ENCODE assay signal across 8 cellular contexts in the genomic region with DNA sequence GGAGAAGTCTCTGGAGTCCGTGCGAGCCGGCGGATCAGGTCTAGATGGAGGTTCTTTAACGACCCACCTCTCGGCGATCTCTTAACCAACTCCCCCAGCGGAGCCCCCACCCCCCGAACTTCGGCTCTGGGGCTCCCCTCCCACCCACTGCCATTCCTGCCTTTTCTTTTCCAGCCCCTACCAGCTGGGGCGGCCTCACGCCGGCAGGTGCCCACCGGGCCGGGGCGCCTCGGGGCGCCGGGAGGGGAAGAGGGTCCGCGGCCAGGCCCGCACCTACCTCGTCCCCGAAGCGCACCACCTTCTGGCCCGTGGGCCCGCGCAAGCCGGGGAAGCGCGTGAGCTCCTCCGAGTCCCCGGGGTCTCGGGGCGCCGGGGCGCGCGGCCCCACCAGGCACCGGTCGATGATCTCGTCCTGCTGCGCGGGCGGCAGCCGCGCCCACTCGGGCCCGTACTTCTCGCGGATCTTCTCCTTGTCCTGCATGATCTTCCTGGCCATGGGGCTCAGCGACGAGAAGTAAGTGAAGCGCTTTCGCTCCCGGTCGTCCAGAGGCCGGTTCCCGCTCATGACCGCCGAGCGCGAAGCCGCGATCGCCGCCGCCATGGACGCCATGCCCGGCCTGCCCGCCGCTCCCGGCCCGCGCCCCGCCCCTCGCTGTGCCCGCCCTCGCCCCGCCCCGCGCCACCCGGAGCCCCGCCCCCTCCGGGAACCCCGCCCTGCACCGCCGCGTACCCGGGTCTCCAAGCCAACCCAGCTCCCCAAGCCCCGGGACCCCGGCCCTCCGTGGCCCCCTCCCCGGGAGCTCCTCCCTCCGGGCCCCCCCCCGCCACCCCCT. TPM values are rescaled to one million over a fixed set of nuclear protein-coding genes. Genes with fewer than 3 reads are reported as not detected.
DNase-seq lines count a peak whose midpoint lies in the region; ATAC-seq, FAIRE-seq and TF ChIP-seq lines count a peak whose summit lies in the region.

TSS of gene C1orf198 (minus strand) at position 619 of the 833 bp plus-strand sequence. CDS start at position 610, 9 bp downstream.

- no peaks in the 10 kb centered on the region for H3K9me3 Mint-ChIP-seq in activated CD8-positive, alpha-beta memory T cell treated with anti-CD3 and anti-CD28 coated beads, Interleukin-2, amount 10 ng/mL, durations not matched to agents 7 days and 5 days (ENCODE audit: low read depth)
- no peaks in the 10 kb centered on the region for H3K9me3 Mint-ChIP-seq in endodermal cell

- peak within 1 kb of the TSS; percentile 91 for H3K9ac ChIP-seq in endodermal cell (ENCODE audit: extremely low read depth, low read length, poor library complexity, severe bottlenecking)

- peak within 1 kb of the TSS; percentile 98 for H3K27ac ChIP-seq in endodermal cell (ENCODE audit: low read depth, low read length)

- ATAC-seq in HG03025 (IDR thresholded peaks at IDR 0.05; ENCODE audit: low FRiP score, unreplicated experiment): peak; percentile 80
- ATAC-seq in activated CD8-positive, alpha-beta memory T cell treated with anti-CD3 and anti-CD28 coated beads, Interleukin-2, amount 10 ng/mL, durations not matched to agents 7 days and 5 days: peak; percentile 94

- no peaks in the 10 kb centered on the region for H3K4me1 ChIP-seq in endodermal cell (ENCODE audit: control insufficient read depth, insufficient read depth, low read length)
- peaks cover 16% of the 10 kb centered on the region for H3K4me1 ChIP-seq in mononuclear cell (ENCODE audit: insufficient read depth, low read length)

- TF ChIP-seq CTCF in endodermal cell (conservative IDR thresholded peaks at IDR 0.05): no peak

- CTCF ChIA-PET in activated CD8-positive, alpha-beta memory T cell treated with anti-CD3 and anti-CD28 coated beads, Interleukin-2, amount 10 ng/mL, durations not matched to agents 7 days and 5 days (lab: Charles Lee): no interaction called here

- no peaks in the 10 kb centered on the region for H3K36me3 ChIP-seq in endodermal cell (ENCODE audit: control insufficient read depth, insufficient read depth, low read length)

- no peaks in the 10 kb centered on the region for H3K36me3 Mint-ChIP-seq in activated CD8-positive, alpha-beta memory T cell treated with anti-CD3 and anti-CD28 coated beads, Interleukin-2, amount 10 ng/mL, durations not matched to agents 7 days and 5 days
- H3K36me3 Mint-ChIP-seq in endodermal cell (ENCODE audit: low read depth): no peaks in the 10 kb centered on the region

- H3K27me3 Mint-ChIP-seq in activated CD8-positive, alpha-beta memory T cell treated with anti-CD3 and anti-CD28 coated beads, Interleukin-2, amount 10 ng/mL, durations not matched to agents 7 days and 5 days: peaks cover 46% of the 10 kb centered on the region
- peaks cover 13% of the 10 kb centered on the region for H3K27me3 Mint-ChIP-seq in endodermal cell (ENCODE audit: insufficient read depth)

- no peak for FAIRE-seq in GM18507 (lab: Jason Lieb, UNC)

- no peaks in the 10 kb centered on the region for H3K27me3 ChIP-seq in endodermal cell (ENCODE audit: control insufficient read depth, insufficient read depth, low read length, poor library complexity, severe bottlenecking)
- H3K27me3 ChIP-seq in mononuclear cell (ENCODE audit: insufficient read depth, low read length): peaks cover 41% of the 10 kb centered on the region

- H3K9me3 ChIP-seq in endodermal cell (ENCODE audit: control insufficient read depth, low read length): no peaks in the 10 kb centered on the region
- H3K9me3 ChIP-seq in mononuclear cell (ENCODE audit: low read depth, low read length): no peaks in the 10 kb centered on the region

- no peak within 1 kb of the TSS for H3K27ac Mint-ChIP-seq in activated CD8-positive, alpha-beta memory T cell treated with anti-CD3 and anti-CD28 coated beads, Interleukin-2, amount 10 ng/mL, durations not matched to agents 7 days and 5 days
- H3K27ac Mint-ChIP-seq in endodermal cell: peak within 1 kb of the TSS; percentile 96

- H3K4me3 ChIP-seq in endodermal cell (ENCODE audit: low read length) (peak within 1 kb of the TSS; percentile 97), mononuclear cell (ENCODE audit: low read length) (peak within 1 kb of the TSS; percentile 77)

- WGBS in endodermal cell (ENCODE audit: insufficient coverage in 1 of 2, insufficient read length in 1 of 2), 2 experiments: 0% methylated on average over 29 to 92 of the region's 96 CpGs

- H3K4me3 Mint-ChIP-seq in activated CD8-positive, alpha-beta memory T cell treated with anti-CD3 and anti-CD28 coated beads, Interleukin-2, amount 10 ng/mL, durations not matched to agents 7 days and 5 days: peak within 1 kb of the TSS; percentile 75
- H3K4me3 Mint-ChIP-seq in endodermal cell: peak within 1 kb of the TSS; percentile 84

- peaks cover 11% of the 10 kb centered on the region for H3K4me1 Mint-ChIP-seq in activated CD8-positive, alpha-beta memory T cell treated with anti-CD3 and anti-CD28 coated beads, Interleukin-2, amount 10 ng/mL, durations not matched to agents 7 days and 5 days
- peaks cover 33% of the 10 kb centered on the region for H3K4me1 Mint-ChIP-seq in endodermal cell

- DNase-seq in 8988T (peak; percentile 75), GM18507 (ENCODE audit: extremely low spot score, insufficient read length, low read depth) (peak; percentile 71), NCI-H460 (ENCODE audit: extremely low read depth, low read depth) (peak; percentile 55), endodermal cell (peak; percentile 97)
- peak; percentile 68 for DNase-seq in activated CD8-positive, alpha-beta memory T cell treated with anti-CD3 and anti-CD28 coated beads, Interleukin-2, amount 10 ng/mL, durations not matched to agents 7 days and 5 days
- peak; percentile 53 to 71 for DNase-seq in stimulated activated CD8-positive, alpha-beta memory T cell treated with anti-CD3 and anti-CD28 coated beads, Interleukin-2, amount 100 ng/mL, for 48 hours (ENCODE audit: low read depth in 2 of 2)

RNA-seq across cellular contexts. Expression of gene C1orf198, which starts in this region (rescaled TPM):
- total RNA-seq in NCI-H460 (2014; rRNA removed; shearing (Covaris generic)): 30.8 and 32.7 TPM in 2 replicates
- 21.3 and 28.6 TPM in 2 replicates for polyA plus RNA-seq in NCI-H460 (2014; cell fraction: nucleus; rRNA removed)
- 1 to 10 TPM; 1.8 to 3.6 TPM for total RNA-seq in activated CD8-positive, alpha-beta memory T cell treated with anti-CD3 and anti-CD28 coated beads, Interleukin-2, amount 10 ng/mL, durations not matched to agents 7 days and 5 days
- total RNA-seq in endodermal cell (10 to 100 TPM; 37.5 to 44.8 TPM), mononuclear cell (9.7 TPM)
- 61.8 TPM for polyA plus RNA-seq in endodermal cell (2013, experiment 1 of 2)
- polyA plus RNA-seq in endodermal cell (2013, experiment 2 of 2): 58.9 TPM

Comparison
In these comparisons a context has a peak if more than half of its experiments do, and no peak if none do; other contexts are left out.
1. Peak in every context shown above with its lines: DNase-seq, ATAC-seq, H3K4me3 ChIP-seq and H3K27ac ChIP-seq.